ENCODE assay signal across 21 cellular contexts in the genomic region with DNA sequence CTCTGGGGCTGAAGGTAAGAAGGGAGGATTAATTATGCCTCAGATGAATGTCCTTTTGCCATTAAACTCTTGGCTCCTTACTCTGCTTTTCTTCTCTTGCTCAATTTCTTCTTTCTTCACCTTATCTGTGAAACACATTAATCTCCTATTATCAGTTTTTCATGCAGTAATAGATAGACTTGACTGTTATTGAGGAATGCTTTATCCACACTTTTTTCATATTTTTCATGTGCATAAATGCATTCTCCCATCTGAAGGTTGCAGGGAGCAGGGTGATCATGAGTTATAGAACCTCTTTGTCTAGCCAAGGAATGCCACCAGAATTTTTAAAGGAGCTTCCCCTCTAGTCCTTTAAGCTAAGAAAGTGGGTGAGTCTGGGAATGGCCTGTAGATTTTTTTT.
"Had no signal": no experiment of that assay in that cellular context is flagged by ENCODE, and none has a peak within 500 bp of the region (broad histone marks: within the 10 kb centered on the region; RNA-seq: fewer than 3 reads in every experiment).

No MANE protein-coding gene starts in this region.

- H3K36me3 ChIP-seq: SJCRH30 had no signal

- H3K9me3 ChIP-seq: SJCRH30 had no signal

- H3K27ac ChIP-seq: KMS-11, SJCRH30 had no signal

- H3K4me3 ChIP-seq: K562, SJCRH30 had no signal

- H3K27me3 ChIP-seq: SJCRH30 had no signal

- DNase-seq: Kasumi-1, NCI-H1092, NCI-H1105 treated with DMSO at 0.1 percent for 48 hours, NCI-H1417 treated with DMSO at 0.1 percent for 48 hours, NCI-H146, NCI-H1694 treated with DMSO at 0.1 percent for 48 hours, NCI-H1930, NCI-H2081, NCI-H2107, NCI-H2171, NCI-H226, NCI-H446, NCI-H510A, NCI-H524 treated with DMSO at 0.1 percent for 48 hours, NCI-H774, RPMI8226, SHP77 treated with DMSO at 0.1 percent for 48 hours, SJCRH30 had no signal

- ATAC-seq: K562, SK-N-SH treated with all-trans-retinoic acid at 6 μM for 48 hours had no signal
